In genomic region chr9:34647084-34647403, GRCh38 we compare ENCODE assay signal across 8 cellular contexts. TPM values are rescaled to one million over a fixed set of nuclear protein-coding genes. Genes with fewer than 3 reads are reported as not detected.
DNase-seq lines count a peak whose midpoint lies in the region; ATAC-seq and TF ChIP-seq lines count a peak whose summit lies in the region.

No MANE protein-coding gene starts in this region.

- peak overlapping the region in 2 of 3 experiments; percentile 40 to 94; a peak in 3 of 7 replicates for H3K27ac Mint-ChIP-seq in H9

- H2BK15ac ChIP-seq in H9 (ENCODE audit: low read depth, low read length) = no peak overlapping the region

- H3K36me3 ChIP-seq in WERI-Rb-1 = peaks cover 15% of the 10 kb centered on the region
- H3K36me3 ChIP-seq in right atrium auricular region = peaks cover 20% of the 10 kb centered on the region
- peaks cover 0 to 38% (median 25%) of the 10 kb centered on the region in 6 donors for H3K36me3 ChIP-seq in spleen

- H4K20me1 ChIP-seq in H9 (ENCODE audit: control insufficient read depth, insufficient read depth, insufficient read length) = no peaks in the 10 kb centered on the region

- peaks cover 17 to 28% (median 24%) of the 10 kb centered on the region in 3 experiments; a peak in 6 of 7 replicates for H3K36me3 Mint-ChIP-seq in H9 (ENCODE audit: insufficient read depth in 1 of 3, low read depth in 3 of 3)

- no peak overlapping the region for H3K4ac ChIP-seq in H9 (ENCODE audit: low read depth, low read length)

- peak overlapping the region; percentile 85 to 93 for H3K4me3 Mint-ChIP-seq in H9

- no peak overlapping the region for H2AK5ac ChIP-seq in H9 (ENCODE audit: insufficient read length, low read length)

- no peak overlapping the region for H2BK5ac ChIP-seq in H9 (ENCODE audit: insufficient read length, low read length)

- no peak overlapping the region for H3K23ac ChIP-seq in H9 (ENCODE audit: insufficient read length, low read depth, low read length)

- H3T11ph ChIP-seq in H9 (ENCODE audit: low read length) = no peak overlapping the region

- peak overlapping the region; percentile 94 for H3K4me2 ChIP-seq in H9 (ENCODE audit: insufficient read depth, insufficient read length, low read length)

- peaks cover 10% of the 10 kb centered on the region; the same call in 1 of the 2 replicates for H3K4me1 ChIP-seq in H9 (ENCODE audit: insufficient read depth, low read length)
- peaks cover 0 to 42% of the 10 kb centered on the region in 2 donors for H3K4me1 ChIP-seq in right atrium auricular region
- H3K4me1 ChIP-seq in spleen = peaks cover 17 to 58% (median 26%) of the 10 kb centered on the region in 6 donors

- no peaks in the 10 kb centered on the region for H3K9me3 Mint-ChIP-seq in H9

- WGBS in H9 (ENCODE audit: extremely low coverage, insufficient read length, low lambda C conversion rate) = no CpG with 5 or more reads among the region's 8 CpGs
- 0 to 3% (median 0%) methylated on average over 5 to 8 of the region's 8 CpGs for WGBS in spleen, 5 donors

- intact Hi-C loops in spleen (cut with DNase I; ENCODE audit: low total_unique reads) = no loop called here
- intact Hi-C loops in head of caudate nucleus (cut with DNase I) = no loop called here

- H3K18ac ChIP-seq in H9 (ENCODE audit: insufficient read length, low read depth, low read length) = no peak overlapping the region

- H3K56ac ChIP-seq in H9 (ENCODE audit: insufficient read length, low read depth, low read length) = no peak overlapping the region

- H4K8ac ChIP-seq in H9 (replicated peaks; ENCODE audit: insufficient read length, low read depth, low read length) = no peak overlapping the region

- peaks cover 13% of the 10 kb centered on the region for H3K23me2 ChIP-seq in H9 (ENCODE audit: insufficient read length, low read depth, low read length, poor library complexity, severe bottlenecking)

- H2AFZ ChIP-seq in H9 (ENCODE audit: low read length) = no peak overlapping the region

- DNase-seq in H9 (no peak), WERI-Rb-1 (no peak), right atrium auricular region (ENCODE audit: low spot score) (no peak), spleen (no peak), head of caudate nucleus (no peak)
- no peak for DNase-seq in stimulated activated CD4-positive, alpha-beta T cell treated with anti-CD3 and anti-CD28 coated beads, Interleukin-4, amount 100 ng/mL, for 1 hour
- DNase-seq in activated effector memory CD4-positive, alpha-beta T cell treated with Interleukin-2 at 50 U/mL for 16 hours = no peak

- peaks cover 35 to 42% of the 10 kb centered on the region in 2 experiments for H3K4me1 Mint-ChIP-seq in H9

- H3K9ac ChIP-seq in H9 (ENCODE audit: extremely low read depth, insufficient read length, low read length) = peak overlapping the region; percentile 28

- no peak overlapping the region for H4K5ac ChIP-seq in H9 (ENCODE audit: insufficient read length, low read depth, low read length)

- no peak overlapping the region for H4K91ac ChIP-seq in H9 (ENCODE audit: insufficient read length, low read depth, low read length)

- TF ChIP-seq CTCF in H9 (conservative IDR thresholded peaks at IDR 0.05) = no peak
- no peak for TF ChIP-seq CTCF in WERI-Rb-1 (IDR thresholded peaks at IDR 0.05; ENCODE audit: low read depth, low read length)
- TF ChIP-seq CTCF in right atrium auricular region (IDR thresholded peaks at IDR 0.05) = no peak
- TF ChIP-seq CTCF in spleen (IDR thresholded peaks at IDR 0.05 in 8 of 11, conservative IDR thresholded peaks at IDR 0.05 in 3 of 11) = no peak

- no peak for ATAC-seq in HG03571 (IDR thresholded peaks at IDR 0.05; ENCODE audit: unreplicated experiment)

- peaks cover 2% of the 10 kb centered on the region; the same call in 1 of the 2 replicates for H3K79me2 ChIP-seq in H9 (ENCODE audit: insufficient read depth, low read length)

- H2BK12ac ChIP-seq in H9 (ENCODE audit: insufficient read length, low read depth, low read length) = no peak overlapping the region

- H3K9me3 ChIP-seq in H9 (ENCODE audit: control insufficient read depth, low read depth, low read length) (no peaks in the 10 kb centered on the region), WERI-Rb-1 (ENCODE audit: severe bottlenecking) (no peaks in the 10 kb centered on the region), right atrium auricular region (no peaks in the 10 kb centered on the region), spleen (no peaks in the 10 kb centered on the region)

- H2BK20ac ChIP-seq in H9 (ENCODE audit: low read depth, low read length, poor library complexity, severe bottlenecking) = no peak overlapping the region

- H3K14ac ChIP-seq in H9 (ENCODE audit: insufficient read depth, low read length) = no peak overlapping the region; the same call in 1 of the 2 replicates

- no peaks in the 10 kb centered on the region for H3K79me1 ChIP-seq in H9 (ENCODE audit: insufficient read depth, low read depth, low read length, poor library complexity, severe bottlenecking)

- no peak overlapping the region for H2BK120ac ChIP-seq in H9 (ENCODE audit: low read depth, low read length, poor library complexity, severe bottlenecking)

- H3K27ac ChIP-seq in H9 (ENCODE audit: insufficient read length, low read depth, low read length) (no peak overlapping the region), WERI-Rb-1 (peak overlapping the region; percentile 69), right atrium auricular region (peak overlapping the region; percentile 84 to 87), spleen (peak overlapping the region; percentile 83 to 95 (median 88))

- no peaks in the 10 kb centered on the region; the same call in 1 of the 2 replicates for H3K27me3 Mint-ChIP-seq in H9 (ENCODE audit: low read depth)

- H3K27me3 ChIP-seq in H9 (ENCODE audit: insufficient read depth, low read length) (no peaks in the 10 kb centered on the region), WERI-Rb-1 (ENCODE audit: insufficient read depth, low read depth, severe bottlenecking) (no peaks in the 10 kb centered on the region), right atrium auricular region (no peaks in the 10 kb centered on the region), spleen (replicated peaks in 1 of 7) (no peaks in the 10 kb centered on the region)

- peak overlapping the region; percentile 68 for H3K4me3 ChIP-seq in WERI-Rb-1 (ENCODE audit: low read depth, low read length)
- H3K4me3 ChIP-seq in right atrium auricular region = peak overlapping the region; percentile 49 to 71
- peak overlapping the region; percentile 68 to 99 (median 90) for H3K4me3 ChIP-seq in spleen

- no peak for TF ChIP-seq POLR2A in spleen (IDR thresholded peaks at IDR 0.05)

RNA-seq across cellular contexts. Expression of gene GALT, which starts 0.6 kb away (rescaled TPM):
- total RNA-seq in H9 (2021) (39.2 and 41.5 TPM in 2 replicates), right atrium auricular region (10 to 100 TPM; 30.9 to 35.0 TPM), spleen (100 to 1,000 TPM in 1 of 7 donors, 10 to 100 TPM in 6; 56.6 to 101 (median 78.9) TPM)
- polyA plus RNA-seq in spleen = 10 to 100 TPM; 32.1 to 74.4 (median 55.1) TPM

RNA-seq across cellular contexts. Expression of gene IL11RA, which starts 4.9 kb away (rescaled TPM):
- total RNA-seq in H9 (2021) = 8.7 and 8.9 TPM in 2 replicates
- total RNA-seq in right atrium auricular region = 100 to 1,000 TPM in 1 of 2 donors, 10 to 100 TPM in 1; 58.2 to 108 TPM
- 10 to 100 TPM; 23.3 to 43.9 (median 30.7) TPM for total RNA-seq in spleen
- 10 to 100 TPM; 16.3 to 37.7 (median 25.1) TPM for polyA plus RNA-seq in spleen

RNA-seq across cellular contexts. Expression of gene SIGMAR1, which starts 9.5 kb away (rescaled TPM):
- total RNA-seq in H9 (2021) (68.2 and 68.3 TPM in 2 replicates), right atrium auricular region (10 to 100 TPM; 52.2 to 70.7 TPM), spleen (10 to 100 TPM; 24.1 to 39.7 (median 28.4) TPM)
- polyA plus RNA-seq in spleen = 10 to 100 TPM; 19.4 to 31.1 (median 24.4) TPM

RNA-seq across cellular contexts. Expression of gene CCL27, which starts 15.4 kb away (rescaled TPM):
- total RNA-seq in H9 (2021) = 0.28 and 1.0 TPM in 2 replicates
- total RNA-seq in right atrium auricular region = not detected
- under 1 TPM in 1 of 7 donors, not detected in 6; 0.70 TPM for total RNA-seq in spleen
- under 1 TPM in 2 of 3 donors, not detected in 1; 0.08 to 0.32 TPM for polyA plus RNA-seq in spleen

RNA-seq across cellular contexts. Expression of gene ARID3C, which starts 18.2 kb away (rescaled TPM):
- total RNA-seq in H9 (2021) (not detected in 2 replicates), right atrium auricular region (not detected), spleen (not detected)
- polyA plus RNA-seq in spleen = not detected
